Comparison of ENCODE assay signal across 14 cellular contexts in the genomic region with DNA sequence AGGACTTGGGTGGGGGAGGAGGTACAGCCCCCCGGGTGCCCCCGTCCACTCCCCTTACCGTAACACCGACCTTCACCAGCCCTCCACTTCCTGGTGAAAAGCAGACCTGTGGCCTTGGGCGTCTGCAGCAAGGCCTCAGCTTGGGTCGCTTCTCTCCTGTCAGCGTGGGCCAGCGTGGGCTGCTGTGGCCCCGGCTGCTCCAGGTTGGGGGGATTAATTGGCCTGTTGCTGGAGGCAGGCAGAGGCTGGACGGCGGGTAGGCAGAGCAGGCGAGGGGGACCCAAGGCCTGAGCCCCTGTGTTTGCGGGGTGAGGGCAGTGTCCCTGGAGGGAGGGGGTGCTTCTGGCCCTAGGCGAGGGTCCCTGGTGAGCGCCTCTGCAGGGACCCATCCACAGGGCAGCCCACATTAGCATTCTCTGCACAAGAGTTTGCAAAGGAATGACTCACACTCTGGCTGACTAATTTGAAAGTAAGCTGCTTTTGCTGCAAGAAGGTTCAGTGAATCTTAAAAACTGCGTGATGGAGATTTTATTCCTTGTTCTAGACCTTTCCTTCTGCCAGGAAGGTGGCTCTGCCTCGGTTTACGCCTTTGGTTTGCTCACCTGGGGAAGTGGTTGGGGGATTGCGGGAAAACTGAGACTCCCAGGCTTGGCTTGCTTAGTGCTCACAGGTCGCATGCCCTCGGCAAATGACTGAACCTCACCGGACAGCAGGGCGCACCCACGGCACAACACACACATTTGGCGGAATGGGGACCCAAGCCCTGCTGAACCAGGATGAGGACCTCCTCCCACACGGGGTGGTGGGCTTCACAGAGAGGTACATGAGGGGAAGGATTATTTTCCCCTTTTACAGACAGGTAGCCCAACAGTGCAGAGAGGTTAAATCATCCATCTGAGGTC. TPM values are rescaled to one million over a fixed set of nuclear protein-coding genes. Genes with fewer than 3 reads are reported as not detected.
DNase-seq lines count a peak whose midpoint lies in the region; ATAC-seq and TF ChIP-seq lines count a peak whose summit lies in the region.
"Had no signal": no experiment of that assay in that cellular context is flagged by ENCODE, and none has a peak within 500 bp of the region (broad histone marks: within the 10 kb centered on the region; RNA-seq: fewer than 3 reads in every experiment).

No MANE protein-coding gene starts in this region.

- peak overlapping the region; percentile 85 for H4K91ac ChIP-seq in IMR-90 (ENCODE audit: insufficient read depth, low read depth, low read length)
- peak overlapping the region; percentile 94 for H4K91ac ChIP-seq in mesenchymal stem cell (ENCODE audit: low read length)

- H3K4ac ChIP-seq in IMR-90 (ENCODE audit: low read depth, low read length) (peak overlapping the region; percentile 95), mesenchymal stem cell (ENCODE audit: low read depth in 1 of 2, low read length in 2 of 2) (peak overlapping the region; percentile 57 to 92)

- H3K9me3 ChIP-seq in IMR-90 (ENCODE audit: control insufficient read depth, insufficient read depth, low read length): no peaks in the 10 kb centered on the region
- no peaks in the 10 kb centered on the region for H3K9me3 ChIP-seq in mesenchymal stem cell (ENCODE audit: control insufficient read depth, low read length)
- H3K9me3 ChIP-seq: colonic mucosa, heart right ventricle had no signal

- H4K8ac ChIP-seq in IMR-90 (ENCODE audit: low read depth in 2 of 2, low read length in 2 of 2) (peak overlapping the region in 1 of 2 experiments; percentile 80; a peak in 2 of 4 replicates), mesenchymal stem cell (ENCODE audit: low read length) (peak overlapping the region; percentile 97)

- no CpG with 5 or more reads among the region's 26 CpGs for WGBS in IMR-90 (ENCODE audit: extremely low coverage in 2 of 2, insufficient read length in 1 of 2), 2 experiments
- WGBS in mesenchymal stem cell: 61% methylated on average over 25 of the region's 26 CpGs

- H3K9me1 ChIP-seq in IMR-90 (ENCODE audit: insufficient read depth, low read length): peaks cover 18% of the 10 kb centered on the region

- peaks cover 23% of the 10 kb centered on the region for H3K4me1 ChIP-seq in IMR-90 (ENCODE audit: control insufficient read depth, insufficient read depth, low read length)
- peaks cover 58% of the 10 kb centered on the region for H3K4me1 ChIP-seq in mesenchymal stem cell (ENCODE audit: control insufficient read depth, insufficient read depth, low read depth, low read length)
- H3K4me1 ChIP-seq: colonic mucosa had no signal

- TF ChIP-seq RAD21 in IMR-90 (IDR thresholded peaks at IDR 0.05; ENCODE audit: low read length): no peak

- peak overlapping the region; percentile 59; the same call in 1 of the 2 replicates for H3K4me2 ChIP-seq in IMR-90 (ENCODE audit: low read depth, low read length)
- H3K4me2 ChIP-seq in mesenchymal stem cell (ENCODE audit: low read length, poor library complexity, severe bottlenecking): peak overlapping the region; percentile 53

- peak overlapping the region; percentile 68; the same call in 1 of the 2 replicates for H4K5ac ChIP-seq in IMR-90 (ENCODE audit: low read depth, low read length)

- H3K27me3 ChIP-seq in IMR-90 (ENCODE audit: control insufficient read depth, insufficient read depth, low read length) (peaks cover 6% of the 10 kb centered on the region), mesenchymal stem cell (ENCODE audit: control insufficient read depth in 1 of 2, insufficient read depth in 1 of 2, low read length in 2 of 2) (peaks cover 0 to 2% of the 10 kb centered on the region in 2 experiments)
- H3K27me3 ChIP-seq: colonic mucosa had no signal

- dilution Hi-C loops in IMR-90 (cut with HindIII; ENCODE audit: low sequenced_read_pairs, unreplicated experiment): no loop called here

- in situ Hi-C loops in IMR-90 (cut with MboI; ENCODE audit: low sequenced_read_pairs): no loop called here
- in situ Hi-C loops in astrocyte of the spinal cord (cut with HindIII; ENCODE audit: low sequenced_read_pairs): no loop called here

- no TSS peak for BruUV-seq in IMR-90 (replicated peaks; lab: Mats Ljungman, UMichigan)

- H3K56ac ChIP-seq in IMR-90 (ENCODE audit: extremely low read depth, insufficient read depth, low read length): no peak overlapping the region

- ATAC-seq in IMR-90 (ENCODE audit: low read depth) (peak; percentile 78), GM21381 (IDR thresholded peaks at IDR 0.05; ENCODE audit: unreplicated experiment) (no peak), GM21529 (IDR thresholded peaks at IDR 0.05; ENCODE audit: unreplicated experiment) (no peak)
- ATAC-seq: activated T-cell treated with anti-CD3 and anti-CD28 coated beads, Interleukin-2, amount 50 U/mL, for 72 hours; heart right ventricle; stimulated activated naive CD8-positive, alpha-beta T cell treated with anti-CD3 and anti-CD28 coated beads, Interleukin-15, amount 100 ng/mL, for 72 hours had no signal

- peak overlapping the region; percentile 86 for H3K23ac ChIP-seq in IMR-90 (ENCODE audit: low read depth, low read length)
- H3K23ac ChIP-seq in mesenchymal stem cell (ENCODE audit: low read length in 2 of 2): no peak overlapping the region

- peak overlapping the region; percentile 97 for H2BK20ac ChIP-seq in IMR-90 (ENCODE audit: low read depth, low read length)

- CTCF ChIA-PET in IMR-90 (lab: Yijun Ruan, JAX): no interaction called here

- peak overlapping the region; percentile 98 to 100 for H2BK12ac ChIP-seq in mesenchymal stem cell (ENCODE audit: low read length in 2 of 2)

- H4K20me1 ChIP-seq in IMR-90 (ENCODE audit: insufficient read depth, low read length): no peaks in the 10 kb centered on the region

- TF ChIP-seq CTCF in AG10803 (conservative IDR thresholded peaks at IDR 0.05; ENCODE audit: low read length) (no peak), IMR-90 (conservative IDR thresholded peaks at IDR 0.05; ENCODE audit: low read depth, low read length) (no peak), astrocyte of the spinal cord (IDR thresholded peaks at IDR 0.05; ENCODE audit: low read depth, low read length) (no peak)

- H3K4me3 ChIP-seq in AG10803 (ENCODE audit: low read length): no peak overlapping the region
- H3K4me3 ChIP-seq in IMR-90 (ENCODE audit: insufficient read depth, low read depth, low read length): no peak overlapping the region
- no peak overlapping the region for H3K4me3 ChIP-seq in astrocyte of the spinal cord (ENCODE audit: low read depth, low read length)
- H3K4me3 ChIP-seq in mesenchymal stem cell (ENCODE audit: insufficient read depth in 1 of 2, low read depth in 1 of 2, low read length in 2 of 2): no peak overlapping the region
- H3K4me3 ChIP-seq: colonic mucosa, heart right ventricle had no signal

- peak overlapping the region; percentile 20 for H3K27ac ChIP-seq in IMR-90 (ENCODE audit: insufficient read depth, low read length)
- peak overlapping the region; percentile 88 for H3K27ac ChIP-seq in mesenchymal stem cell (ENCODE audit: low read length, poor library complexity, severe bottlenecking)
- H3K27ac ChIP-seq: colonic mucosa, heart right ventricle had no signal

- H2BK15ac ChIP-seq in IMR-90 (ENCODE audit: low read depth, low read length) (peak overlapping the region; percentile 67; the same call in 2 of the 3 replicates), mesenchymal stem cell (ENCODE audit: low read depth, poor library complexity, severe bottlenecking) (peak overlapping the region; percentile 92)

- H2AK5ac ChIP-seq in IMR-90 (ENCODE audit: low read depth, low read length): peak overlapping the region; percentile 94
- peak overlapping the region; percentile 76 for H2AK5ac ChIP-seq in mesenchymal stem cell (ENCODE audit: low read length, severe bottlenecking)

- H3K9ac ChIP-seq in IMR-90 (ENCODE audit: low read depth, low read length) (no peak overlapping the region), mesenchymal stem cell (ENCODE audit: low read length) (peak overlapping the region; percentile 58)

- H3K14ac ChIP-seq in IMR-90 (replicated peaks; ENCODE audit: low read depth, low read length): peak overlapping the region; percentile 92
- H3K14ac ChIP-seq in mesenchymal stem cell (ENCODE audit: low read length in 2 of 2): peak overlapping the region in 1 of 2 experiments; percentile 90

- DNase-seq in AG10803 (ENCODE audit: low read depth): peak; percentile 64
- peak; percentile 82 for DNase-seq in IMR-90
- peak; percentile 83 for DNase-seq in astrocyte of the spinal cord (ENCODE audit: low read depth, low spot score)
- peak; percentile 82 for DNase-seq in mesenchymal stem cell
- DNase-seq in activated CD4-positive, alpha-beta T cell treated with anti-CD3 and anti-CD28 coated beads for 48 hours: no peak
- DNase-seq in HT-29 (ENCODE audit: low spot score): no peak
- DNase-seq: activated T-cell treated with anti-CD3 and anti-CD28 coated beads, Interleukin-2, amount 50 U/mL, for 72 hours; CD4-positive, alpha-beta memory T cell; colonic mucosa; heart right ventricle; NCI-H1092 treated with DMSO at 0.1 percent for 48 hours; stimulated activated naive CD8-positive, alpha-beta T cell treated with anti-CD3 and anti-CD28 coated beads, Interleukin-15, amount 100 ng/mL, for 72 hours had no signal

- peak overlapping the region; percentile 99 for H2BK120ac ChIP-seq in IMR-90 (ENCODE audit: low read depth, low read length)
- H2BK120ac ChIP-seq in mesenchymal stem cell (ENCODE audit: low read depth, low read length): peak overlapping the region; percentile 56

- H3K36me3 ChIP-seq in IMR-90 (ENCODE audit: control insufficient read depth, insufficient read depth, low read length) (no peaks in the 10 kb centered on the region), mesenchymal stem cell (ENCODE audit: control insufficient read depth in 1 of 2, insufficient read depth in 2 of 2, low read depth in 1 of 2, low read length in 2 of 2) (no peaks in the 10 kb centered on the region)
- H3K36me3 ChIP-seq: colonic mucosa, heart right ventricle had no signal

- H2AFZ ChIP-seq in IMR-90 (replicated peaks; ENCODE audit: low read length, poor library complexity): peak overlapping the region; percentile 93
- no peak overlapping the region for H2AFZ ChIP-seq in mesenchymal stem cell (ENCODE audit: low read depth, low read length)

- TF ChIP-seq POLR2A in IMR-90 (IDR thresholded peaks at IDR 0.05; ENCODE audit: low read depth, low read length): no peak

- H3K79me1 ChIP-seq in IMR-90 (ENCODE audit: low read depth in 1 of 2, low read length in 2 of 2) (no peaks in the 10 kb centered on the region), mesenchymal stem cell (replicated peaks; ENCODE audit: low read length, poor library complexity, severe bottlenecking) (peaks cover 11% of the 10 kb centered on the region)

- peak overlapping the region; percentile 93 for H2AK9ac ChIP-seq in IMR-90 (replicated peaks; ENCODE audit: low read depth, low read length, poor library complexity)

- POLR2A ChIA-PET in IMR-90 (lab: Charles Lee; ENCODE audit: unreplicated experiment): no interaction called here

- intact Hi-C loops in IMR-90 (cut with micrococcal nuclease): no loop called here

- H3K18ac ChIP-seq in IMR-90 (ENCODE audit: low read depth, low read length) (peak overlapping the region; percentile 52; the same call in 1 of the 2 replicates), mesenchymal stem cell (ENCODE audit: low read depth in 1 of 2, low read length in 2 of 2) (peak overlapping the region; percentile 85 to 96)

- H2BK5ac ChIP-seq in IMR-90 (ENCODE audit: low read depth, low read length, poor library complexity, severe bottlenecking) (peak overlapping the region; percentile 88), mesenchymal stem cell (ENCODE audit: low read depth, low read length, poor library complexity, severe bottlenecking) (peak overlapping the region; percentile 48)

RNA-seq across cellular contexts. Expression of gene DLK1, which starts 37.8 kb away (rescaled TPM):
- under 0.01 TPM in 1 of 2 replicates, not detected in the other for total RNA-seq in IMR-90 (2012; rRNA removed)
- polyA plus RNA-seq in IMR-90 (2012; rRNA removed): 0.07 TPM in 1 of 2 replicates, not detected in the other
- polyA plus RNA-seq in IMR-90 (2012; cell fraction: cytosol; rRNA removed): 0.03 and 0.28 TPM in 2 replicates
- 0.09 TPM in 1 of 2 replicates, not detected in the other for polyA plus RNA-seq in IMR-90 (2012; cell fraction: nucleus; rRNA removed; ENCODE audit: low replicate concordance)
- polyA plus RNA-seq in mesenchymal stem cell (2013, experiment 1 of 2): 80.9 TPM
- 81.8 TPM for polyA plus RNA-seq in mesenchymal stem cell (2013, experiment 2 of 2)
- not detected in 2 replicates for total RNA-seq in HT-29 (2014; rRNA removed; shearing (Covaris generic))
- total RNA-seq: activated T-cell treated with anti-CD3 and anti-CD28 coated beads, Interleukin-2, amount 50 U/mL, for 72 hours; CD4-positive, alpha-beta memory T cell had no signal
- polyA plus RNA-seq: CD4-positive, alpha-beta memory T cell had no signal

Comparison
In these comparisons a context has a peak if more than half of its experiments do, and no peak if none do; other contexts are left out.
1. DNase-seq: peak in AG10803 (single experiment), IMR-90 (single experiment), astrocyte of the spinal cord (single experiment) and mesenchymal stem cell (single experiment); none in activated CD4-positive, alpha-beta T cell treated with anti-CD3 and anti-CD28 coated beads for 48 hours (single experiment) and HT-29 (single experiment).